Comparison of ENCODE assay signal across 19 cellular contexts in genomic region chr12:116201908-116202307, GRCh38.
DNase-seq lines count a peak whose midpoint lies in the region; FAIRE-seq and TF ChIP-seq lines count a peak whose summit lies in the region.
"Had no signal": no experiment of that assay in that cellular context is flagged by ENCODE, and none has a peak within 500 bp of the region (broad histone marks: within the 10 kb centered on the region; RNA-seq: fewer than 3 reads in every experiment).

No MANE protein-coding gene starts in this region.

- no peaks in the 10 kb centered on the region for H3K36me3 ChIP-seq in osteoblast (ENCODE audit: insufficient read depth, low read length)
- H3K36me3 ChIP-seq: gastroesophageal sphincter had no signal

- no peaks in the 10 kb centered on the region for H3K27me3 ChIP-seq in osteoblast (ENCODE audit: insufficient read depth, low read length)
- H3K27me3 ChIP-seq: gastroesophageal sphincter had no signal

- H3K27ac ChIP-seq in osteoblast (ENCODE audit: low read depth, low read length) = peak overlapping the region; percentile 46
- H3K27ac ChIP-seq in substantia nigra (ENCODE audit: low read depth, low read length, poor library complexity, severe bottlenecking) = no peak overlapping the region
- H3K27ac ChIP-seq: gastroesophageal sphincter had no signal

- H3K4me3 ChIP-seq in choroid plexus epithelial cell (ENCODE audit: low read depth, low read length) (no peak overlapping the region), osteoblast (ENCODE audit: insufficient read depth, low read length) (peak overlapping the region; percentile 17)
- H3K4me3 ChIP-seq: gastroesophageal sphincter, GM23338 had no signal

- peak overlapping the region; percentile 35 for H3K4me2 ChIP-seq in osteoblast (ENCODE audit: insufficient read depth, low read length)

- H3K9me3 ChIP-seq in osteoblast (ENCODE audit: low read depth, low read length) = no peaks in the 10 kb centered on the region
- H3K9me3 ChIP-seq: gastroesophageal sphincter had no signal

- DNase-seq in AG20443 (ENCODE audit: low spot score) (peak; percentile 32), HTR-8/SVneo (ENCODE audit: insufficient read length, low spot score) (peak; percentile 25), choroid plexus epithelial cell (ENCODE audit: low read depth) (peak; percentile 58), osteoblast (ENCODE audit: insufficient read length, low spot score, missing footprints) (peak; percentile 22), medulla oblongata (ENCODE audit: extremely low spot score) (no peak), substantia nigra (lab: John Stamatoyannopoulos, UW) (no peak), OCI-M1 (lab: John Stamatoyannopoulos, UW) (no peak), COLO668 (lab: John Stamatoyannopoulos, UW; ENCODE audit: unreplicated experiment) (no peak)
- DNase-seq: activated CD4-positive, alpha-beta T cell treated with anti-CD3 and anti-CD28 coated beads, Interleukin-2, amount 50 U/mL, for 4 hours; NCI-H1436; NCI-H526 treated with DMSO at 0.1 percent for 48 hours; SHP77; stimulated activated CD4-positive, alpha-beta T cell treated with anti-CD3 and anti-CD28 coated beads, Interleukin-12 subunit alpha, Interleukin-12 subunit beta, amount 100 ng/mL, for 4 hours; stimulated activated CD8-positive, alpha-beta memory T cell treated with anti-CD3 and anti-CD28 coated beads, Interleukin-4, amount 100 ng/mL, for 48 hours; T-helper 2 cell had no signal

- FAIRE-seq in HTR-8/SVneo (lab: Jason Lieb, UNC) = peak; percentile 20
- FAIRE-seq: colon, endometrium had no signal

- H4K20me1 ChIP-seq in osteoblast (ENCODE audit: insufficient read depth, low read length) = peaks cover 74% of the 10 kb centered on the region

- H3K4me1 ChIP-seq in osteoblast (ENCODE audit: insufficient read depth, low read length) = peaks cover 26% of the 10 kb centered on the region

- H2AFZ ChIP-seq in osteoblast (ENCODE audit: low read length) = no peak overlapping the region
- H2AFZ ChIP-seq: GM23338 had no signal

- TF ChIP-seq CTCF in choroid plexus epithelial cell (conservative IDR thresholded peaks at IDR 0.05; ENCODE audit: low read depth, low read length) = no peak
- TF ChIP-seq CTCF in osteoblast (IDR thresholded peaks at IDR 0.05; ENCODE audit: extremely low read depth, low read depth, low read length) = no peak

- H3K79me2 ChIP-seq in osteoblast (ENCODE audit: insufficient read depth, low read length) = peaks cover 96% of the 10 kb centered on the region

Comparison
In these comparisons a context has a peak if more than half of its experiments do, and no peak if none do; other contexts are left out.
1. DNase-seq: peak in AG20443 (single experiment), HTR-8/SVneo (single experiment), choroid plexus epithelial cell (single experiment) and osteoblast (single experiment); none in medulla oblongata (single experiment), substantia nigra (0 of 49), OCI-M1 (single experiment) and COLO668 (single experiment).